ENCODE assay signal across 8 cellular contexts in genomic region chr17:17044846-17045561, GRCh38. TPM values are rescaled to one million over a fixed set of nuclear protein-coding genes. Genes with fewer than 3 reads are reported as not detected.
DNase-seq lines count a peak whose midpoint lies in the region; ATAC-seq and TF ChIP-seq lines count a peak whose summit lies in the region.

No MANE protein-coding gene starts in this region.

- CTCF ChIA-PET in activated CD4-positive, alpha-beta memory T cell treated with anti-CD3 and anti-CD28 coated beads, Interleukin-2, amount 10 ng/mL, durations not matched to agents 7 days and 5 days (lab: Charles Lee): no interaction called here

- no peaks in the 10 kb centered on the region for H3K9me3 Mint-ChIP-seq in activated CD4-positive, alpha-beta memory T cell treated with anti-CD3 and anti-CD28 coated beads, Interleukin-2, amount 10 ng/mL, durations not matched to agents 7 days and 5 days

- ATAC-seq in Right ventricle myocardium inferior: peak; percentile 33
- ATAC-seq in HG03442 (IDR thresholded peaks at IDR 0.05; ENCODE audit: unreplicated experiment): no peak

- no peaks in the 10 kb centered on the region for H3K27me3 Mint-ChIP-seq in activated CD4-positive, alpha-beta memory T cell treated with anti-CD3 and anti-CD28 coated beads, Interleukin-2, amount 10 ng/mL, durations not matched to agents 7 days and 5 days

- no peaks in the 10 kb centered on the region for H3K36me3 Mint-ChIP-seq in activated CD4-positive, alpha-beta memory T cell treated with anti-CD3 and anti-CD28 coated beads, Interleukin-2, amount 10 ng/mL, durations not matched to agents 7 days and 5 days (ENCODE audit: low read depth)

- intact Hi-C loops in Right ventricle myocardium inferior (cut with DNase I): loop anchor here (5.0 kb wide), 2 partner anchors 62 to 77 kb away; no protein-coding TSS in a partner anchor

- TF ChIP-seq CTCF in NB4 (IDR thresholded peaks at IDR 0.05; ENCODE audit: low read depth, low read length): no peak

- peaks cover 53% of the 10 kb centered on the region for H3K4me1 Mint-ChIP-seq in activated CD4-positive, alpha-beta memory T cell treated with anti-CD3 and anti-CD28 coated beads, Interleukin-2, amount 10 ng/mL, durations not matched to agents 7 days and 5 days

- POLR2A ChIA-PET in activated CD4-positive, alpha-beta memory T cell treated with anti-CD3 and anti-CD28 coated beads, Interleukin-2, amount 10 ng/mL, durations not matched to agents 7 days and 5 days (lab: Charles Lee): interaction anchor here (0.7 to 2.1 kb wide), 3 partner anchors 9 to 236 kb away, joined by 3 to 5 read pairs (median 4); partner anchors contain the start of gene COPS3

- H3K4me3 Mint-ChIP-seq in activated CD4-positive, alpha-beta memory T cell treated with anti-CD3 and anti-CD28 coated beads, Interleukin-2, amount 10 ng/mL, durations not matched to agents 7 days and 5 days: peak overlapping the region; percentile 82

- TF ChIP-seq POLR2A in NB4 (IDR thresholded peaks at IDR 0.05; ENCODE audit: extremely low read depth, insufficient read length): no peak

- peak overlapping the region; percentile 96 for H3K4me3 ChIP-seq in NB4 (ENCODE audit: low read depth, low read length)

- H3K27ac Mint-ChIP-seq in activated CD4-positive, alpha-beta memory T cell treated with anti-CD3 and anti-CD28 coated beads, Interleukin-2, amount 10 ng/mL, durations not matched to agents 7 days and 5 days: peak overlapping the region; percentile 55

- DNase-seq in activated CD4-positive, CD25-positive, alpha-beta regulatory T cell treated with anti-CD3 and anti-CD28 coated beads, Interleukin-2, amount 50 U/mL, for 72 hours: peak; percentile 17
- no peak for DNase-seq in activated CD4-positive, CD25-positive, alpha-beta regulatory T cell (lab: John Stamatoyannopoulos, UW)
- peak; percentile 92 for DNase-seq in NB4 (ENCODE audit: low read depth)
- no peak for DNase-seq in activated CD4-positive, alpha-beta memory T cell treated with anti-CD3 and anti-CD28 coated beads, Interleukin-2, amount 10 ng/mL, durations not matched to agents 7 days and 5 days
- no peak for DNase-seq in Right ventricle myocardium inferior (ENCODE audit: missing footprints)
- DNase-seq in pons (ENCODE audit: low spot score): peak; percentile 71
- DNase-seq in NCI-H1436 (lab: John Stamatoyannopoulos, UW): no peak

RNA-seq across cellular contexts. Expression of gene MPRIP, which starts 2.7 kb away (rescaled TPM):
- total RNA-seq in activated CD4-positive, alpha-beta memory T cell treated with anti-CD3 and anti-CD28 coated beads, Interleukin-2, amount 10 ng/mL, durations not matched to agents 7 days and 5 days: 100 to 1,000 TPM; 196 to 207 TPM
- 312 TPM for total RNA-seq in Right ventricle myocardium inferior

Comparison
In these comparisons a context has a peak if more than half of its experiments do, and no peak if none do; other contexts are left out.
1. DNase-seq: peak in activated CD4-positive, CD25-positive, alpha-beta regulatory T cell treated with anti-CD3 and anti-CD28 coated beads, Interleukin-2, amount 50 U/mL, for 72 hours (single experiment), NB4 (single experiment) and pons (single experiment); none in activated CD4-positive, CD25-positive, alpha-beta regulatory T cell (0 of 4), activated CD4-positive, alpha-beta memory T cell treated with anti-CD3 and anti-CD28 coated beads, Interleukin-2, amount 10 ng/mL, durations not matched to agents 7 days and 5 days (single experiment), Right ventricle myocardium inferior (single experiment) and NCI-H1436 (single experiment).